In genomic region chr3:55089211-55089610, GRCh38 we compare ENCODE assay signal across 13 cellular contexts.
"Had no signal": no experiment of that assay in that cellular context is flagged by ENCODE, and none has a peak within 500 bp of the region (broad histone marks: within the 10 kb centered on the region; RNA-seq: fewer than 3 reads in every experiment).

No MANE protein-coding gene starts in this region.

- H3K4me1 ChIP-seq: adrenal gland, psoas muscle, sigmoid colon, suprapubic skin had no signal

- H3K4me3 ChIP-seq: adrenal gland, mucosa of descending colon, psoas muscle, sigmoid colon, SK-N-MC, suprapubic skin, upper lobe of right lung had no signal

- H3K27ac ChIP-seq: adrenal gland, psoas muscle, sigmoid colon, SK-N-MC, suprapubic skin, upper lobe of right lung had no signal

- H3K36me3 ChIP-seq: adrenal gland, sigmoid colon, suprapubic skin, upper lobe of right lung had no signal

- H3K9me3 ChIP-seq: adrenal gland, mucosa of descending colon, psoas muscle, sigmoid colon, suprapubic skin, upper lobe of right lung had no signal

- DNase-seq: activated naive CD4-positive, alpha-beta T cell treated with anti-CD3 and anti-CD28 coated beads, Interleukin-2, amount 10 ng/mL, durations not matched to agents 7 days and 5 days; mammary epithelial cell; mucosa of descending colon; nephron progenitor cell; psoas muscle; sigmoid colon; stimulated activated CD4-positive, alpha-beta T cell treated with anti-CD3 and anti-CD28 coated beads, Interleukin-2, amount 100 ng/mL, for 48 hours; stimulated activated naive CD4-positive, alpha-beta T cell treated with Interleukin-2 at 50 U/mL for 16 hours; T-helper 17 cell; upper lobe of right lung had no signal

- H3K27me3 ChIP-seq: sigmoid colon, suprapubic skin, upper lobe of right lung had no signal
